1 cellular context compared by ENCODE assay signal in genomic region chr9:137832191-137832700, GRCh38.
A peak's percentile ranks its signal among the peaks of the same experiment; 100 is the strongest.
TF ChIP-seq lines count a peak whose summit lies in the region.

No MANE protein-coding gene starts in this region.

TF ChIP-seq in HepG2, 621 proteins besides CTCF, POLR2A, EP300 and RAD21:
- TF ChIP-seq ZNF687 (CRISPR knock-in tag; IDR thresholded peaks at IDR 0.05) (0 out of 2 replicates have a peak, but pooled peaks have one; percentile 16), SALL2 (CRISPR knock-in tag; IDR thresholded peaks at IDR 0.05) (no peak)
